Comparison of ENCODE assay signal across 7 cellular contexts in the genomic region with DNA sequence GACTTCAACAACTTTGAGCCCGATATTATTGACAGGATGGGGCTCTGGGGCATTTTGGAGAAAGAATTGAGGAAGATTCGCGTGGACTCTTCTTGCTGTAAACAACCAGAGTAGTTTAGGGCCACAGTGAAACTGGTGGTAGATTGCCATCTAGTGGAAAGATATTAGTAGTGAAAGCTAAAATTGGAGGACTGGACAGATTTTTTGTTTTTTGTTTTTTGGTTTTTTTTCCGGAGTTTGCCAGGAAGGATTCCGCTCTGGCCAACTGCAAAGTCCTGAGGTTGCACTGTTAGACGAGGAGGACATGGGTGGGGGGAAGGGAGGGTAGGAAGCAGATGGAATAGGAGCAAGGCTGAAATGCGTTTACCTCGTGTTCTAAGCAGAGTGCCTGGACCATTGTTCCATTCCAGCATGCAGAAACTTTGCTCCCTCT. TPM values are rescaled to one million over a fixed set of nuclear protein-coding genes. Genes with fewer than 3 reads are reported as not detected.
DNase-seq lines count a peak whose midpoint lies in the region; ATAC-seq and TF ChIP-seq lines count a peak whose summit lies in the region.

No MANE protein-coding gene starts in this region.

- H3K4me3 ChIP-seq in PC-3 (ENCODE audit: low read length) (peak overlapping the region; percentile 63), thyroid gland (replicated peaks in 1 of 3) (no peak overlapping the region)

- no peaks in the 10 kb centered on the region for H3K27me3 ChIP-seq in PC-3 (ENCODE audit: low read length)
- no peaks in the 10 kb centered on the region for H3K27me3 ChIP-seq in thyroid gland

- CTCF ChIA-PET in PC-3 (lab: Charles Lee): interaction anchor here (0.6 to 1.3 kb wide), 3 partner anchors 45 to 264 kb away, joined by 4 to 5 read pairs (median 4); no protein-coding TSS in a partner anchor

- H3K9ac ChIP-seq in PC-3 (ENCODE audit: low read length): peak overlapping the region; percentile 9; the same call in 1 of the 2 replicates

- H2AFZ ChIP-seq in PC-3 (ENCODE audit: low read length): peak overlapping the region; percentile 94

- 0 out of 2 replicates have a peak, but pooled peaks cover 5% of the 10 kb centered on the region for H3K4me1 ChIP-seq in PC-3 (ENCODE audit: insufficient read depth, low read length)
- no peaks in the 10 kb centered on the region for H3K4me1 ChIP-seq in thyroid gland

- no peak overlapping the region for H3K27ac ChIP-seq in PC-3 (ENCODE audit: low read length)
- H3K27ac ChIP-seq in thyroid gland: no peak overlapping the region

- WGBS in thyroid gland, 2 donors: 3 to 7% methylated on average over 8 of the region's 8 CpGs

- H3K79me2 ChIP-seq in PC-3 (ENCODE audit: low read length): no peaks in the 10 kb centered on the region

- H3K4me2 ChIP-seq in PC-3 (ENCODE audit: low read length): peak overlapping the region; percentile 90

- DNase-seq in Daoy (ENCODE audit: low read depth): peak; percentile 62
- peak; percentile 74 for DNase-seq in PC-3
- DNase-seq in cerebellum (ENCODE audit: low spot score): peak; percentile 52
- no peak for DNase-seq in left lobe of liver (ENCODE audit: low spot score)
- DNase-seq in thyroid gland: peak in 1 of 2 donors; percentile 10

- no peaks in the 10 kb centered on the region for H4K20me1 ChIP-seq in PC-3 (ENCODE audit: low read length)

- no TSS peak for BruUV-seq in PC-3 (replicated peaks; lab: Mats Ljungman, UMichigan)

- ATAC-seq in GM19324 (IDR thresholded peaks at IDR 0.05; ENCODE audit: low FRiP score, unreplicated experiment) (peak; percentile 70), HG03457 (IDR thresholded peaks at IDR 0.05; ENCODE audit: unreplicated experiment) (peak; percentile 66), PC-3 (peak; percentile 82), left lobe of liver (peak; percentile 95)

- H3F3A ChIP-seq in PC-3 (ENCODE audit: low read length, unreplicated experiment): no peaks in the 10 kb centered on the region

- H3K9me3 ChIP-seq in PC-3 (ENCODE audit: low read length): no peaks in the 10 kb centered on the region
- no peaks in the 10 kb centered on the region for H3K9me3 ChIP-seq in thyroid gland

- TF ChIP-seq CTCF in PC-3 (conservative IDR thresholded peaks at IDR 0.05; ENCODE audit: low read depth, low read length) (peak; percentile 84), thyroid gland (IDR thresholded peaks at IDR 0.05) (peak; percentile 31 to 88 (median 70))

- no peaks in the 10 kb centered on the region for H3K36me3 ChIP-seq in PC-3 (ENCODE audit: low read depth, low read length)
- H3K36me3 ChIP-seq in thyroid gland: no peaks in the 10 kb centered on the region

- no peak for TF ChIP-seq POLR2A in thyroid gland (IDR thresholded peaks at IDR 0.05)

- POLR2A ChIA-PET in PC-3 (lab: Charles Lee; ENCODE audit: unreplicated experiment): no interaction called here

- intact Hi-C loops in PC-3 (cut with micrococcal nuclease) (no loop called here), thyroid gland (cut with DNase I) (no loop called here)

- H3K9me2 ChIP-seq in PC-3 (replicated peaks; ENCODE audit: low read length): no peaks in the 10 kb centered on the region

RNA-seq across cellular contexts. Expression of a gene that starts 11.7 kb away (rescaled TPM):
- total RNA-seq in Daoy (2014; rRNA removed; shearing (Covaris generic)): not detected in 2 replicates
- total RNA-seq in PC-3 (2014; rRNA removed) (not detected in 2 replicates), cerebellum (not detected), left lobe of liver (not detected), thyroid gland (not detected)

RNA-seq across cellular contexts. Expression of a gene that starts 36.6 kb away (rescaled TPM):
- total RNA-seq in Daoy (2014; rRNA removed; shearing (Covaris generic)): 1.5 and 2.0 TPM in 2 replicates
- total RNA-seq in PC-3 (2014; rRNA removed) (15.5 and 17.7 TPM in 2 replicates), cerebellum (1.2 TPM), left lobe of liver (11.6 TPM), thyroid gland (100 to 1,000 TPM in 1 of 4 donors, 10 to 100 TPM in 3; 47.8 to 104 (median 71.4) TPM)
